1 cellular context compared by ENCODE assay signal in genomic region chr11:18253222-18253621, GRCh38.
TF ChIP-seq lines count a peak whose summit lies in the region.

No MANE protein-coding gene starts in this region.

TF ChIP-seq in HCT116, 20 proteins besides CTCF, POLR2A, EP300 and RAD21:
- TF ChIP-seq ELF1 (IDR thresholded peaks at IDR 0.05; ENCODE audit: borderline replicate concordance, low read depth) = no peak
- TF ChIP-seq MAX (IDR thresholded peaks at IDR 0.05) = no peak
- TF ChIP-seq ZBTB33 (IDR thresholded peaks at IDR 0.05; ENCODE audit: extremely low read depth, insufficient replicate concordance, low read length) = no peak
- TF ChIP-seq EZH2 (IDR thresholded peaks at IDR 0.05) = no peak
- no peak for TF ChIP-seq SRF (IDR thresholded peaks at IDR 0.05; ENCODE audit: low read depth)
- no peak for TF ChIP-seq JUND (IDR thresholded peaks at IDR 0.05)
- TF ChIP-seq EGR1 (IDR thresholded peaks at IDR 0.05; ENCODE audit: low read depth) = no peak
- TF ChIP-seq SIN3A (IDR thresholded peaks at IDR 0.05; ENCODE audit: low read depth) = no peak
- TF ChIP-seq FOSL1 (IDR thresholded peaks at IDR 0.05; ENCODE audit: low read depth) = no peak
- TF ChIP-seq SP1 (IDR thresholded peaks at IDR 0.05; ENCODE audit: low read depth) = no peak
- no peak for TF ChIP-seq POLR2AphosphoS5 (IDR thresholded peaks at IDR 0.05; ENCODE audit: low read depth, low read length)
